Comparison of ENCODE assay signal across 33 cellular contexts in the genomic region with DNA sequence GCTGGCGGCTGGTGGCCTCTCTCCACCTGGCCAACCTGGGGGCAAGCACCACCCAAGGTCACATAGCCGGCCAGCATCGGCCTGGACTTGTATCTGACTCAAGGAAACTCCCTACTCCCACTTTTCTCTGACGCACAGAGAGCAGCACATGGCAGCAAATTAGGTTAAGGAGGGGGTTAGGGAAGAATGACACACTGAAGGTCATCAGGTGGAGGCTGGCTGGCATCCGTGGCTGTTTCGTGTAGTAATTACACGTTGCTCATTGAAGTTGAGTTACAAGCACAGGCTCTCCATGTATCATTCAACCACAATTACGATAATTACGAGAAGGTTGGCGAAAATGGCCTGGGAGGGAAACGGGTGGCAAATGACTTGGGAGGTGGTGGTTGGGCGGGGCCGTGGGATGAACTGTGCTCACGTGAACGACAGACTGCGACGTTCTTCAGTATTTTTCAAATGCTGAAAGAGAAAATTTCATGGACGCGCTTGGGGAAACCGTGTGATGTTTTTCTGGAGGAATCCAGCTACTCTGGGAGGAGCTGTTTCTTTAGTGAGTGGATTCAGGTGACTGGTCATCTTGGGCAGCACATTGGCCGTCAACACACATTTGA. TPM values are rescaled to one million over a fixed set of nuclear protein-coding genes. Genes with fewer than 3 reads are reported as not detected.
A peak's percentile ranks its signal among the peaks of the same experiment; 100 is the strongest.
DNase-seq lines count a peak whose midpoint lies in the region; ATAC-seq and TF ChIP-seq lines count a peak whose summit lies in the region.
"Had no signal": no experiment of that assay in that cellular context is flagged by ENCODE, and none has a peak within 500 bp of the region (broad histone marks: within the 10 kb centered on the region; RNA-seq: fewer than 3 reads in every experiment).

No MANE protein-coding gene starts in this region.

- H3K4me3 Mint-ChIP-seq in IgD-negative memory B cell: peak overlapping the region in 1 of 4 donors; percentile 86
- H3K4me3 Mint-ChIP-seq in stimulated activated naive B cell treated with anti-CD40 and anti-IgM and Interleukin-4, amounts not matched to agents 10 μg/mL and 1 μg/mL and 100 μg/mL, for 72 hours: no peak overlapping the region
- H3K4me3 Mint-ChIP-seq: activated CD4-positive, alpha-beta T cell treated with anti-CD3 and anti-CD28 coated beads for 36 hours; activated naive CD8-positive, alpha-beta T cell treated with anti-CD3 and anti-CD28 coated beads, Interleukin-2, amount 50 U/mL, for 24 hours had no signal

- CTCF ChIA-PET in RWPE1 (lab: Yijun Ruan, JAX): interaction anchor here (0.6 kb wide), 1 partner anchor 122 kb away, joined by 3 read pairs; no protein-coding TSS in a partner anchor

- no peaks in the 10 kb centered on the region for H3K36me3 Mint-ChIP-seq in IgD-negative memory B cell
- no peaks in the 10 kb centered on the region for H3K36me3 Mint-ChIP-seq in stimulated activated naive B cell treated with anti-CD40 and anti-IgM and Interleukin-4, amounts not matched to agents 10 μg/mL and 1 μg/mL and 100 μg/mL, for 72 hours
- H3K36me3 Mint-ChIP-seq: CD4-positive, CD25-positive, alpha-beta regulatory T cell had no signal

- peaks cover 4% of the 10 kb centered on the region for H3K79me2 ChIP-seq in smooth muscle cell (ENCODE audit: low read depth)

- POLR2A ChIA-PET in RWPE1 (lab: Yijun Ruan, JAX; ENCODE audit: low non-redundant PET): no interaction called here

- DNase-seq in NCI-H748 (lab: John Stamatoyannopoulos, UW; ENCODE audit: unreplicated experiment) (peak; percentile 56), NCI-H748 treated with DMSO at 0.1 percent for 48 hours (lab: John Stamatoyannopoulos, UW) (no peak), RWPE1 (ENCODE audit: low spot score) (peak; percentile 37), smooth muscle cell (lab: John Stamatoyannopoulos, UW; ENCODE audit: unreplicated experiment) (no peak)
- no peak for DNase-seq in stimulated activated naive B cell treated with anti-CD40 and anti-IgM and Interleukin-4, amounts not matched to agents 10 μg/mL and 1 μg/mL and 100 μg/mL, for 72 hours
- DNase-seq: 8988T; activated CD4-positive, alpha-beta T cell treated with anti-CD3 and anti-CD28 coated beads for 36 hours; activated CD8-positive, alpha-beta memory T cell treated with anti-CD3 and anti-CD28 coated beads for 24 hours; activated gamma-delta T cell treated with Interleukin-2 at 50 U/mL for 16 hours; activated naive CD8-positive, alpha-beta T cell treated with anti-CD3 and anti-CD28 coated beads, Interleukin-2, amount 50 U/mL, for 24 hours; CD4-positive, CD25-positive, alpha-beta regulatory T cell; cerebellar nuclear complex; dermis blood vessel endothelial cell; DMS79 treated with DMSO at 0.1 percent for 48 hours; GDM1; H9; left ventricle myocardium inferior; mesendoderm; NCI-H226; NCI-H774; posterior cingulate gyrus; RPMI8226; spleen; T-helper 9 cell; trophoblast cell had no signal

- H4K20me1 ChIP-seq in smooth muscle cell (ENCODE audit: low read depth): no peaks in the 10 kb centered on the region

- no peak overlapping the region for H2AFZ ChIP-seq in smooth muscle cell (ENCODE audit: low read depth)

- peaks cover 8% of the 10 kb centered on the region for H3K4me1 ChIP-seq in smooth muscle cell (ENCODE audit: low read depth)

- H3K4me2 ChIP-seq in smooth muscle cell: no peak overlapping the region

- peaks cover 6% of the 10 kb centered on the region for H3K27me3 Mint-ChIP-seq in IgD-negative memory B cell
- H3K27me3 Mint-ChIP-seq in stimulated activated naive B cell treated with anti-CD40 and anti-IgM and Interleukin-4, amounts not matched to agents 10 μg/mL and 1 μg/mL and 100 μg/mL, for 72 hours: peaks cover 29 to 31% of the 10 kb centered on the region in 2 donors

- H3K9me3 Mint-ChIP-seq in IgD-negative memory B cell: no peaks in the 10 kb centered on the region
- no peaks in the 10 kb centered on the region for H3K9me3 Mint-ChIP-seq in stimulated activated naive B cell treated with anti-CD40 and anti-IgM and Interleukin-4, amounts not matched to agents 10 μg/mL and 1 μg/mL and 100 μg/mL, for 72 hours
- H3K9me3 Mint-ChIP-seq: activated naive CD8-positive, alpha-beta T cell treated with anti-CD3 and anti-CD28 coated beads, Interleukin-2, amount 50 U/mL, for 24 hours; CD4-positive, CD25-positive, alpha-beta regulatory T cell; H9 had no signal

- TF ChIP-seq CTCF in RWPE1 (conservative IDR thresholded peaks at IDR 0.05; ENCODE audit: low read depth): no peak
- no peak for TF ChIP-seq CTCF in smooth muscle cell (IDR thresholded peaks at IDR 0.05; ENCODE audit: borderline replicate concordance, insufficient read depth, poor library complexity, severe bottlenecking)

- H3K4me3 ChIP-seq in smooth muscle cell: no peak overlapping the region
- H3K4me3 ChIP-seq: left ventricle myocardium inferior, right atrium auricular region, SJSA1, spleen had no signal

- H3F3A ChIP-seq in smooth muscle cell (ENCODE audit: low read depth): no peaks in the 10 kb centered on the region

- no peaks in the 10 kb centered on the region for H3K27me3 ChIP-seq in smooth muscle cell (ENCODE audit: low read depth)
- H3K27me3 ChIP-seq: right atrium auricular region had no signal

- H3K27ac Mint-ChIP-seq in IgD-negative memory B cell: peak overlapping the region in 2 of 3 donors; percentile 58 to 78
- no peak overlapping the region for H3K27ac Mint-ChIP-seq in stimulated activated naive B cell treated with anti-CD40 and anti-IgM and Interleukin-4, amounts not matched to agents 10 μg/mL and 1 μg/mL and 100 μg/mL, for 72 hours
- H3K27ac Mint-ChIP-seq: activated CD4-positive, alpha-beta T cell treated with anti-CD3 and anti-CD28 coated beads for 36 hours; activated naive CD8-positive, alpha-beta T cell treated with anti-CD3 and anti-CD28 coated beads, Interleukin-2, amount 50 U/mL, for 24 hours; CD4-positive, CD25-positive, alpha-beta regulatory T cell; H9 had no signal

- no peaks in the 10 kb centered on the region for H3K9me3 ChIP-seq in smooth muscle cell (replicated peaks; ENCODE audit: low read depth)
- H3K9me3 ChIP-seq: left ventricle myocardium inferior, right atrium auricular region, SJSA1, spleen had no signal

- WGBS in smooth muscle cell (ENCODE audit: low lambda C conversion rate): 83% methylated on average over 21 of the region's 21 CpGs

- H3K27ac ChIP-seq in RWPE1: no peak overlapping the region
- peak overlapping the region; percentile 10 for H3K27ac ChIP-seq in smooth muscle cell (ENCODE audit: low read depth)
- H3K27ac ChIP-seq: HL-60, left ventricle myocardium inferior, right atrium auricular region, SJSA1, spleen, VCaP had no signal

- no peak for ATAC-seq in HG03460 (IDR thresholded peaks at IDR 0.05; ENCODE audit: unreplicated experiment)
- ATAC-seq in HG02870 (IDR thresholded peaks at IDR 0.05; ENCODE audit: unreplicated experiment): no peak
- ATAC-seq in stimulated activated naive B cell treated with anti-CD40 and anti-IgM and Interleukin-4, amounts not matched to agents 10 μg/mL and 1 μg/mL and 100 μg/mL, for 72 hours (replicated peaks): no peak
- ATAC-seq: activated CD4-positive, alpha-beta T cell treated with anti-CD3 and anti-CD28 coated beads for 36 hours; activated naive CD8-positive, alpha-beta T cell treated with anti-CD3 and anti-CD28 coated beads, Interleukin-2, amount 50 U/mL, for 24 hours; esophagus mucosa had no signal

- H3K36me3 ChIP-seq in smooth muscle cell (ENCODE audit: low read depth): no peaks in the 10 kb centered on the region
- H3K36me3 ChIP-seq: left ventricle myocardium inferior, right atrium auricular region, spleen had no signal

- H3K9ac ChIP-seq in smooth muscle cell (ENCODE audit: low read depth): no peak overlapping the region

- peaks cover 0 to 6% (median 6%) of the 10 kb centered on the region in 3 donors for H3K4me1 Mint-ChIP-seq in IgD-negative memory B cell
- peaks cover 21 to 27% of the 10 kb centered on the region in 2 donors for H3K4me1 Mint-ChIP-seq in stimulated activated naive B cell treated with anti-CD40 and anti-IgM and Interleukin-4, amounts not matched to agents 10 μg/mL and 1 μg/mL and 100 μg/mL, for 72 hours

RNA-seq across cellular contexts. Expression of a gene that starts 4.0 kb away (rescaled TPM):
- polyA plus RNA-seq in IgD-negative memory B cell (2.1 TPM), smooth muscle cell (98.1 and 101 TPM in 2 replicates)
- 48.3 and 55.6 TPM in 2 replicates for total RNA-seq in smooth muscle cell

Comparison
In these comparisons a context has a peak if more than half of its experiments do, and no peak if none do; other contexts are left out.
1. DNase-seq: peak in NCI-H748 (single experiment) and RWPE1 (single experiment); none in NCI-H748 treated with DMSO at 0.1 percent for 48 hours (single experiment), smooth muscle cell (single experiment) and stimulated activated naive B cell treated with anti-CD40 and anti-IgM and Interleukin-4, amounts not matched to agents 10 μg/mL and 1 μg/mL and 100 μg/mL, for 72 hours (single experiment).
2. RNA of a gene that starts 4.0 kb away (polyA plus RNA-seq): 98.1 to 101 TPM in smooth muscle cell; 2.1 TPM in IgD-negative memory B cell (single experiment); every median in the first group is over 10 times any median in the second.